In genomic region chr20:62754122-62754990, GRCh38 we compare ENCODE assay signal across 1 cellular context.
TF ChIP-seq lines count a peak whose summit lies in the region.

No MANE protein-coding gene starts in this region.

TF ChIP-seq in K562, 482 proteins besides CTCF, POLR2A, EP300 and RAD21:
- peak in 1 of 2 experiments; percentile 31 for TF ChIP-seq E2F6 (IDR thresholded peaks at IDR 0.05; ENCODE audit: borderline replicate concordance in 1 of 2, extremely low read depth in 1 of 2, insufficient read depth in 1 of 2, insufficient read length in 1 of 2, low read depth in 1 of 2, low read length in 1 of 2, poor library complexity in 1 of 2, severe bottlenecking in 1 of 2)
- peak; percentile 57 for TF ChIP-seq POLR2G (IDR thresholded peaks at IDR 0.05; ENCODE audit: low read depth, low read length)
- no peak for TF ChIP-seq HNRNPK (IDR thresholded peaks at IDR 0.05; ENCODE audit: low read depth, low read length, poor library complexity, severe bottlenecking)
